Comparison of ENCODE assay signal across 1 cellular context in the genomic region with DNA sequence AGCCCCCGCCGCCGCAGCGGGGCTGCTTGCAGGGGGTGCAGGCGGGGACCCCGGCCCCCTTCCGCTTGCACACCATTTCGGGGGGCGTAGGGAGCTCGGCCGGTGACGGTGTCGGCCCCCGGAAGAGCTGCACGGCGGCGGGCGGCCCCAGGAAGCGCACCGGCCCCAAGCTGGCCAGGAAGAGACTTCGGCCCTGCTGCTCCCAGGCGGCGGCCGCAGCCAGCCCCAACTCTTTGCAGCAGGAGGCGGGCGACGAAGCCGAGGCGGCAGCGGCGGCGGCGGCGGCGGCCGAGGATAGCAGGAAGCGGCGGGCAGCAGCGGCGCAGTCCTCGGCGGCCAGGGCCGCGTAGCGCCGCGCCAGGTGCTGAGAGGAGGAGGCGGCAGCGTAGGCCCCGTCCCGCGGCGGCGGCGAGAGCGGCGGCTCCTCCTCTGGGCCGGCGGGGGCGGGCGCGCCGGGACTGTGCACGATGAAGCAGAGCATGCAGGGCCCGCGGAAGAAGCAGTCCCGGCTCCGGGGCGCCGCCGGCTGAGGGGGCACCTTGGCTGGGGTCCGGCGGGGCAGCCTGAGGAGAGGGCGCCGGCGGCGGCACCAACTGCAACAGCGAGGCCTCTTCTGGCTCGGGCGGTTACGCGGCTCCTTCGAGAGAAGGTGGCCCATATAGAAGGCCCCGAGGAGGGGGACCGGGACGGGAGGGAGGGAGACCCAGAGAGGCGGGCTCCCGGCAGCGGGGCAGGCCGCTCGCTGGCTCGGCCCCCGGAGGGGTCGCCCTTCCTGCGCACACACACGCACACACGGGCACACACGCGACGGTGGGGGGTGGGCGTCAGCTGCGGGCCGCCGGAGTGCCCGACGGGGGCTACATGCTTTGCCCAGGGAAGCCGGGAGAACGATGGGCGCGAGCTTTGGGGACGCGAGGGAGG.
TF ChIP-seq lines count a peak whose summit lies in the region.

No MANE protein-coding gene starts in this region.

TF ChIP-seq in HepG2, 621 proteins besides CTCF, POLR2A, EP300 and RAD21 (continued from another document and continues in another):
- TF ChIP-seq, protein P1, sequence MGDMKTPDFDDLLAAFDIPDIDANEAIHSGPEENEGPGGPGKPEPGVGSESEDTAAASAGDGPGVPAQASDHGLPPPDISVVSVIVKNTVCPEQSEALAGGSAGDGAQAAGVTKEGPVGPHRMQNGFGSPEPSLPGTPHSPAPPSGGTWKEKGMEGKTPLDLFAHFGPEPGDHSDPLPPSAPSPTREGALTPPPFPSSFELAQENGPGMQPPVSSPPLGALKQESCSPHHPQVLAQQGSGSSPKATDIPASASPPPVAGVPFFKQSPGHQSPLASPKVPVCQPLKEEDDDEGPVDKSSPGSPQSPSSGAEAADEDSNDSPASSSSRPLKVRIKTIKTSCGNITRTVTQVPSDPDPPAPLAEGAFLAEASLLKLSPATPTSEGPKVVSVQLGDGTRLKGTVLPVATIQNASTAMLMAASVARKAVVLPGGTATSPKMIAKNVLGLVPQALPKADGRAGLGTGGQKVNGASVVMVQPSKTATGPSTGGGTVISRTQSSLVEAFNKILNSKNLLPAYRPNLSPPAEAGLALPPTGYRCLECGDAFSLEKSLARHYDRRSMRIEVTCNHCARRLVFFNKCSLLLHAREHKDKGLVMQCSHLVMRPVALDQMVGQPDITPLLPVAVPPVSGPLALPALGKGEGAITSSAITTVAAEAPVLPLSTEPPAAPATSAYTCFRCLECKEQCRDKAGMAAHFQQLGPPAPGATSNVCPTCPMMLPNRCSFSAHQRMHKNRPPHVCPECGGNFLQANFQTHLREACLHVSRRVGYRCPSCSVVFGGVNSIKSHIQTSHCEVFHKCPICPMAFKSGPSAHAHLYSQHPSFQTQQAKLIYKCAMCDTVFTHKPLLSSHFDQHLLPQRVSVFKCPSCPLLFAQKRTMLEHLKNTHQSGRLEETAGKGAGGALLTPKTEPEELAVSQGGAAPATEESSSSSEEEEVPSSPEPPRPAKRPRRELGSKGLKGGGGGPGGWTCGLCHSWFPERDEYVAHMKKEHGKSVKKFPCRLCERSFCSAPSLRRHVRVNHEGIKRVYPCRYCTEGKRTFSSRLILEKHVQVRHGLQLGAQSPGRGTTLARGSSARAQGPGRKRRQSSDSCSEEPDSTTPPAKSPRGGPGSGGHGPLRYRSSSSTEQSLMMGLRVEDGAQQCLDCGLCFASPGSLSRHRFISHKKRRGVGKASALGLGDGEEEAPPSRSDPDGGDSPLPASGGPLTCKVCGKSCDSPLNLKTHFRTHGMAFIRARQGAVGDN (CRISPR knock-in tag; IDR thresholded peaks at IDR 0.05) = no peak
- TF ChIP-seq POLR2AphosphoS5 (IDR thresholded peaks at IDR 0.05; ENCODE audit: low read depth, low read length) (no peak; the same call in 1 of the 2 replicates), NCOR1 (IDR thresholded peaks at IDR 0.05; ENCODE audit: borderline replicate concordance, low read length) (no peak), ZNF503 (CRISPR knock-in tag; IDR thresholded peaks at IDR 0.05) (no peak), PLRG1 (conservative IDR thresholded peaks at IDR 0.05) (no peak), ZNF354B (CRISPR knock-in tag; IDR thresholded peaks at IDR 0.05) (no peak), HES4 (CRISPR knock-in tag; IDR thresholded peaks at IDR 0.05; ENCODE audit: borderline replicate concordance) (peak; percentile 26; the same call in 1 of the 2 replicates), ZNF652 (CRISPR knock-in tag; IDR thresholded peaks at IDR 0.05; ENCODE audit: borderline replicate concordance, low read depth) (no peak), ZNF564 (CRISPR knock-in tag; IDR thresholded peaks at IDR 0.05) (0 out of 2 replicates have a peak, but pooled peaks have one; percentile 44), ZFAT (CRISPR knock-in tag; conservative IDR thresholded peaks at IDR 0.05) (no peak), NCOA1 (CRISPR knock-in tag; IDR thresholded peaks at IDR 0.05) (no peak), ETV6 (CRISPR knock-in tag; conservative IDR thresholded peaks at IDR 0.05) (no peak; the same call in 1 of the 2 replicates), ZNF670 (CRISPR knock-in tag; IDR thresholded peaks at IDR 0.05; ENCODE audit: borderline replicate concordance) (no peak), PAXIP1 (CRISPR knock-in tag; conservative IDR thresholded peaks at IDR 0.05) (no peak; the same call in 1 of the 2 replicates), ZBTB40 (IDR thresholded peaks at IDR 0.05) (no peak), ZBTB40 (CRISPR knock-in tag; IDR thresholded peaks at IDR 0.05) (peak; percentile 34; the same call in 1 of the 2 replicates), KDM6A (CRISPR knock-in tag; IDR thresholded peaks at IDR 0.05; ENCODE audit: low read depth) (no peak)
- TF ChIP-seq, protein P2, sequence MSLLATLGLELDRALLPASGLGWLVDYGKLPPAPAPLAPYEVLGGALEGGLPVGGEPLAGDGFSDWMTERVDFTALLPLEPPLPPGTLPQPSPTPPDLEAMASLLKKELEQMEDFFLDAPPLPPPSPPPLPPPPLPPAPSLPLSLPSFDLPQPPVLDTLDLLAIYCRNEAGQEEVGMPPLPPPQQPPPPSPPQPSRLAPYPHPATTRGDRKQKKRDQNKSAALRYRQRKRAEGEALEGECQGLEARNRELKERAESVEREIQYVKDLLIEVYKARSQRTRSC (CRISPR knock-in tag; IDR thresholded peaks at IDR 0.05; ENCODE audit: low read depth) = no peak
- TF ChIP-seq, protein P3, sequence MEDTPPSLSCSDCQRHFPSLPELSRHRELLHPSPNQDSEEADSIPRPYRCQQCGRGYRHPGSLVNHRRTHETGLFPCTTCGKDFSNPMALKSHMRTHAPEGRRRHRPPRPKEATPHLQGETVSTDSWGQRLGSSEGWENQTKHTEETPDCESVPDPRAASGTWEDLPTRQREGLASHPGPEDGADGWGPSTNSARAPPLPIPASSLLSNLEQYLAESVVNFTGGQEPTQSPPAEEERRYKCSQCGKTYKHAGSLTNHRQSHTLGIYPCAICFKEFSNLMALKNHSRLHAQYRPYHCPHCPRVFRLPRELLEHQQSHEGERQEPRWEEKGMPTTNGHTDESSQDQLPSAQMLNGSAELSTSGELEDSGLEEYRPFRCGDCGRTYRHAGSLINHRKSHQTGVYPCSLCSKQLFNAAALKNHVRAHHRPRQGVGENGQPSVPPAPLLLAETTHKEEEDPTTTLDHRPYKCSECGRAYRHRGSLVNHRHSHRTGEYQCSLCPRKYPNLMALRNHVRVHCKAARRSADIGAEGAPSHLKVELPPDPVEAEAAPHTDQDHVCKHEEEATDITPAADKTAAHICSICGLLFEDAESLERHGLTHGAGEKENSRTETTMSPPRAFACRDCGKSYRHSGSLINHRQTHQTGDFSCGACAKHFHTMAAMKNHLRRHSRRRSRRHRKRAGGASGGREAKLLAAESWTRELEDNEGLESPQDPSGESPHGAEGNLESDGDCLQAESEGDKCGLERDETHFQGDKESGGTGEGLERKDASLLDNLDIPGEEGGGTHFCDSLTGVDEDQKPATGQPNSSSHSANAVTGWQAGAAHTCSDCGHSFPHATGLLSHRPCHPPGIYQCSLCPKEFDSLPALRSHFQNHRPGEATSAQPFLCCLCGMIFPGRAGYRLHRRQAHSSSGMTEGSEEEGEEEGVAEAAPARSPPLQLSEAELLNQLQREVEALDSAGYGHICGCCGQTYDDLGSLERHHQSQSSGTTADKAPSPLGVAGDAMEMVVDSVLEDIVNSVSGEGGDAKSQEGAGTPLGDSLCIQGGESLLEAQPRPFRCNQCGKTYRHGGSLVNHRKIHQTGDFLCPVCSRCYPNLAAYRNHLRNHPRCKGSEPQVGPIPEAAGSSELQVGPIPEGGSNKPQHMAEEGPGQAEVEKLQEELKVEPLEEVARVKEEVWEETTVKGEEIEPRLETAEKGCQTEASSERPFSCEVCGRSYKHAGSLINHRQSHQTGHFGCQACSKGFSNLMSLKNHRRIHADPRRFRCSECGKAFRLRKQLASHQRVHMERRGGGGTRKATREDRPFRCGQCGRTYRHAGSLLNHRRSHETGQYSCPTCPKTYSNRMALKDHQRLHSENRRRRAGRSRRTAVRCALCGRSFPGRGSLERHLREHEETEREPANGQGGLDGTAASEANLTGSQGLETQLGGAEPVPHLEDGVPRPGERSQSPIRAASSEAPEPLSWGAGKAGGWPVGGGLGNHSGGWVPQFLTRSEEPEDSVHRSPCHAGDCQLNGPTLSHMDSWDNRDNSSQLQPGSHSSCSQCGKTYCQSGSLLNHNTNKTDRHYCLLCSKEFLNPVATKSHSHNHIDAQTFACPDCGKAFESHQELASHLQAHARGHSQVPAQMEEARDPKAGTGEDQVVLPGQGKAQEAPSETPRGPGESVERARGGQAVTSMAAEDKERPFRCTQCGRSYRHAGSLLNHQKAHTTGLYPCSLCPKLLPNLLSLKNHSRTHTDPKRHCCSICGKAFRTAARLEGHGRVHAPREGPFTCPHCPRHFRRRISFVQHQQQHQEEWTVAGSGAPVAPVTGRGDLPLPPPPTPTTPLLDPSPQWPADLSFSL (CRISPR knock-in tag; IDR thresholded peaks at IDR 0.05) = no peak
